Comparison of ENCODE assay signal across 2 cellular contexts in the genomic region with DNA sequence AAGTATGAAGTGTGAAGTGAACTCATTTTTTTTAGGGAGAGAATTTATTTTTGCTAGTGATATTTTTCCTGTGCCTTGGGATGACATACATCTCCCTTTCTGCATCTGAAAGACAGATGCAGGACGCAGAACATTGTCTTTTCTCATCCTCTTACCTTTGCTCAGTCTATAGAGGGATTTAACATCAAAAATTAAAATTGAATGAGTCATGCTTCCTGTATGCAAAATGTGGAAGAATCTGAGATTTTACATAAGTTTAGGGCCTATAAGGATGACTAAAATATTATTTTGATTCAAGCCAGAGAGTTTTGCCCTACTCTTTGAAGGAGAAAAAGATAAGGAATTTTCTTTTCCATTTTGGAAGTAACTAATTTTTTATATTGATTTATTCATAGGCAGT.
TF ChIP-seq lines count a peak whose summit lies in the region.

No MANE protein-coding gene starts in this region.

TF ChIP-seq in IMR-90, 13 proteins besides CTCF, POLR2A, EP300 and RAD21:
- TF ChIP-seq BHLHE40 (IDR thresholded peaks at IDR 0.05; ENCODE audit: low read depth, low read length) (no peak), CHD1 (IDR thresholded peaks at IDR 0.05; ENCODE audit: low read depth, low read length) (no peak), CEBPB (IDR thresholded peaks at IDR 0.05; ENCODE audit: low read depth, low read length) (no peak), RFX5 (IDR thresholded peaks at IDR 0.05; ENCODE audit: low read depth, low read length) (no peak), FOS (IDR thresholded peaks at IDR 0.05; ENCODE audit: low read depth, low read length) (no peak), NFE2L2 (IDR thresholded peaks at IDR 0.05; ENCODE audit: low read depth, low read length) (no peak), MXI1 (IDR thresholded peaks at IDR 0.05; ENCODE audit: borderline replicate concordance, low read depth, low read length) (no peak), MAZ (IDR thresholded peaks at IDR 0.05; ENCODE audit: borderline replicate concordance, low read depth, low read length) (no peak), RCOR1 (IDR thresholded peaks at IDR 0.05; ENCODE audit: insufficient replicate concordance, low read length) (no peak), MAFK (IDR thresholded peaks at IDR 0.05; ENCODE audit: low read depth, low read length) (no peak), SMC3 (IDR thresholded peaks at IDR 0.05; ENCODE audit: low read depth, low read length) (no peak)
- TF ChIP-seq, protein P1, sequence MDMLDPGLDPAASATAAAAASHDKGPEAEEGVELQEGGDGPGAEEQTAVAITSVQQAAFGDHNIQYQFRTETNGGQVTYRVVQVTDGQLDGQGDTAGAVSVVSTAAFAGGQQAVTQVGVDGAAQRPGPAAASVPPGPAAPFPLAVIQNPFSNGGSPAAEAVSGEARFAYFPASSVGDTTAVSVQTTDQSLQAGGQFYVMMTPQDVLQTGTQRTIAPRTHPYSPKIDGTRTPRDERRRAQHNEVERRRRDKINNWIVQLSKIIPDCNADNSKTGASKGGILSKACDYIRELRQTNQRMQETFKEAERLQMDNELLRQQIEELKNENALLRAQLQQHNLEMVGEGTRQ (IDR thresholded peaks at IDR 0.05; ENCODE audit: low read depth, low read length) = no peak
- TF ChIP-seq, protein P2, sequence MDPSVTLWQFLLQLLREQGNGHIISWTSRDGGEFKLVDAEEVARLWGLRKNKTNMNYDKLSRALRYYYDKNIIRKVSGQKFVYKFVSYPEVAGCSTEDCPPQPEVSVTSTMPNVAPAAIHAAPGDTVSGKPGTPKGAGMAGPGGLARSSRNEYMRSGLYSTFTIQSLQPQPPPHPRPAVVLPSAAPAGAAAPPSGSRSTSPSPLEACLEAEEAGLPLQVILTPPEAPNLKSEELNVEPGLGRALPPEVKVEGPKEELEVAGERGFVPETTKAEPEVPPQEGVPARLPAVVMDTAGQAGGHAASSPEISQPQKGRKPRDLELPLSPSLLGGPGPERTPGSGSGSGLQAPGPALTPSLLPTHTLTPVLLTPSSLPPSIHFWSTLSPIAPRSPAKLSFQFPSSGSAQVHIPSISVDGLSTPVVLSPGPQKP (IDR thresholded peaks at IDR 0.05; ENCODE audit: borderline replicate concordance, low read depth, low read length) = no peak

TF ChIP-seq in endothelial cell of umbilical vein, 7 proteins besides CTCF, POLR2A, EP300 and RAD21:
- TF ChIP-seq FOS (IDR thresholded peaks at IDR 0.05; ENCODE audit: borderline replicate concordance, insufficient read depth, low read length) (peak; percentile 42), JUN (IDR thresholded peaks at IDR 0.05; ENCODE audit: borderline replicate concordance, insufficient read depth, insufficient read length, low read depth) (peak; percentile 9)
- TF ChIP-seq, protein P3, sequence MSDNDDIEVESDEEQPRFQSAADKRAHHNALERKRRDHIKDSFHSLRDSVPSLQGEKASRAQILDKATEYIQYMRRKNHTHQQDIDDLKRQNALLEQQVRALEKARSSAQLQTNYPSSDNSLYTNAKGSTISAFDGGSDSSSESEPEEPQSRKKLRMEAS (IDR thresholded peaks at IDR 0.05; ENCODE audit: insufficient read depth, insufficient read length) = no peak
